ENCODE assay signal across 34 cellular contexts in genomic region chr7:18761046-18761445, GRCh38.
"Had no signal": no experiment of that assay in that cellular context is flagged by ENCODE, and none has a peak within 500 bp of the region (broad histone marks: within the 10 kb centered on the region; RNA-seq: fewer than 3 reads in every experiment).

No MANE protein-coding gene starts in this region.

- H3K36me3 Mint-ChIP-seq: activated naive CD8-positive, alpha-beta T cell; brain had no signal

- H3K4me1 Mint-ChIP-seq: activated B cell treated with CpG ODN at 0.5 μM for 24 hours; activated T-helper 17 cell treated with anti-CD3 and anti-CD28 coated beads, Interleukin-2, amount 50 U/mL, for 72 hours; T-helper 17 cell had no signal

- H3K4me3 Mint-ChIP-seq: activated B cell treated with CpG ODN at 0.5 μM for 24 hours; activated CD8-positive, alpha-beta T cell treated with anti-CD3 and anti-CD28 coated beads for 36 hours; activated naive CD8-positive, alpha-beta T cell; activated T-cell treated with anti-CD3 and anti-CD28 coated beads, Interleukin-2, amount 50 U/mL, for 4 hours; activated T-helper 17 cell treated with anti-CD3 and anti-CD28 coated beads, Interleukin-2, amount 50 U/mL, for 72 hours; brain; T-helper 17 cell; T-helper 2 cell treated with Interferon-gamma antibody and Interleukin-4, amounts not matched to agents 5 μg/mL and 100 μg/mL, for 36 hours had no signal

- H3K9me3 ChIP-seq: breast epithelium, esophagus squamous epithelium, gastroesophageal sphincter had no signal

- H3K4me3 ChIP-seq: breast epithelium, cardiac muscle cell, esophagus squamous epithelium, gastroesophageal sphincter had no signal

- H3K36me3 ChIP-seq: breast epithelium, cardiac muscle cell, esophagus squamous epithelium, gastroesophageal sphincter, WERI-Rb-1 had no signal

- DNase-seq: activated B cell treated with CpG ODN at 0.5 μM for 24 hours; activated CD4-positive, alpha-beta T cell treated with anti-CD3 and anti-CD28 coated beads for 48 hours; activated CD4-positive, alpha-beta T cell treated with anti-CD3 and anti-CD28 coated beads, Interleukin-2, amount 50 U/mL, for 1 hour; activated CD4-positive, alpha-beta T cell treated with anti-CD3 and anti-CD28 coated beads, Interleukin-2, amount 50 U/mL, for 48 hours; activated CD8-positive, alpha-beta memory T cell treated with anti-CD3 and anti-CD28 coated beads for 24 hours; activated CD8-positive, alpha-beta T cell treated with anti-CD3 and anti-CD28 coated beads for 36 hours; activated effector memory CD4-positive, alpha-beta T cell treated with Interleukin-2 at 50 U/mL for 16 hours; activated gamma-delta T cell treated with Interleukin-2 at 50 U/mL for 16 hours; activated naive CD4-positive, alpha-beta T cell treated with anti-CD3 and anti-CD28 coated beads, Interleukin-2, amount 50 U/mL, for 16 hours; activated naive CD4-positive, alpha-beta T cell treated with Interleukin-2 at 50 U/mL for 16 hours; activated T-cell treated with anti-CD3 and anti-CD28 coated beads, Interleukin-2, amount 50 U/mL, for 4 hours; amniotic stem cell; anterior cingulate cortex; central memory CD4-positive, alpha-beta T cell; cortex of kidney; effector CD8-positive, alpha-beta T cell; esophagus squamous epithelium; foreskin melanocyte; T-helper 1 cell; T-helper 17 cell; T1000; WERI-Rb-1 had no signal

- H3K4me1 ChIP-seq: breast epithelium had no signal

- FAIRE-seq: colon, endometrium, endothelial cell of umbilical vein had no signal

- H3K27ac Mint-ChIP-seq: activated B cell treated with CpG ODN at 0.5 μM for 24 hours; activated CD8-positive, alpha-beta T cell treated with anti-CD3 and anti-CD28 coated beads for 36 hours; activated naive CD8-positive, alpha-beta T cell; activated T-helper 17 cell treated with anti-CD3 and anti-CD28 coated beads, Interleukin-2, amount 50 U/mL, for 72 hours; T-helper 17 cell; T-helper 2 cell treated with Interferon-gamma antibody and Interleukin-4, amounts not matched to agents 5 μg/mL and 100 μg/mL, for 36 hours had no signal

- H3K27me3 Mint-ChIP-seq: activated B cell treated with CpG ODN at 0.5 μM for 24 hours; activated CD8-positive, alpha-beta T cell treated with anti-CD3 and anti-CD28 coated beads for 36 hours; activated naive CD8-positive, alpha-beta T cell; activated T-helper 17 cell treated with anti-CD3 and anti-CD28 coated beads, Interleukin-2, amount 50 U/mL, for 72 hours; brain; T-helper 17 cell had no signal

- H3K9me3 Mint-ChIP-seq: activated B cell treated with CpG ODN at 0.5 μM for 24 hours; activated CD8-positive, alpha-beta T cell treated with anti-CD3 and anti-CD28 coated beads for 36 hours; activated T-cell treated with anti-CD3 and anti-CD28 coated beads, Interleukin-2, amount 50 U/mL, for 4 hours; activated T-helper 17 cell treated with anti-CD3 and anti-CD28 coated beads, Interleukin-2, amount 50 U/mL, for 72 hours; brain; T-helper 2 cell treated with Interferon-gamma antibody and Interleukin-4, amounts not matched to agents 5 μg/mL and 100 μg/mL, for 36 hours had no signal

- H3K27ac ChIP-seq: breast epithelium, cardiac muscle cell, epithelial cell of prostate, gastroesophageal sphincter, WERI-Rb-1 had no signal

- H3K27me3 ChIP-seq: breast epithelium, cardiac muscle cell, esophagus squamous epithelium, gastroesophageal sphincter had no signal

- ATAC-seq: activated CD4-positive, CD25-positive, alpha-beta regulatory T cell treated with anti-CD3 and anti-CD28 coated beads, Interleukin-2, amount 50 U/mL, for 24 hours; activated CD8-positive, alpha-beta T cell treated with anti-CD3 and anti-CD28 coated beads for 36 hours; activated T-cell treated with anti-CD3 and anti-CD28 coated beads, Interleukin-2, amount 50 U/mL, for 4 hours; activated T-helper 17 cell treated with anti-CD3 and anti-CD28 coated beads, Interleukin-2, amount 50 U/mL, for 72 hours; gastroesophageal sphincter; T-helper 17 cell had no signal
